1 cellular context compared by ENCODE assay signal in the genomic region with DNA sequence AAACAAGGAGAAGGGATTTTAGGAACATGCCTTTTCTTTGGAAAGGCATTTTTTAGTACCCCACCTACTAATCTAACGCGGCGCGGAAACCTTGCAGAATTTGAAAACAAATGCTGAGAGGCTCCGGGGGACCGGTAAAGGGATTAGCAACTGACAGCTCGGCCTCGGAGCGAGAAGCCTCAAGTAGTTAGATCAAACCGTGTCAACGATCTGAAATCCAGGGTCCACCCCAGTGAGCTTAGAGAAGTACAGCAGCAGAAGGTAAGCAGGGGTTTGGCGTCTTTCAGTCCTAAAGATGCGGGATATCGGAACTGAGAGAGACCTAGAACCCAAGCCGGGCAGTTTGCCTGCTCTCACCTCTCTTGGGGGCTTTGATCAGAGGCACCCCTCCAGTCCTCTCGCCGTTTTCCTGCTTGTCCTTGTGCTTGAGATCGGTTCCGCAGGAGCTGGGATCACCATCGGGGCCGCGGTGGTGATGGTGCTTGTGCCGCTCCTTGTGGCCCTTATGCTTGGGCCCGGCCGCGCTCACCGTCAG.
TF ChIP-seq lines count a peak whose summit lies in the region.

No MANE protein-coding gene starts in this region.

TF ChIP-seq in K562, 482 proteins besides CTCF, POLR2A, EP300 and RAD21 (continued from another document and continues in another):
- TF ChIP-seq ETV6 (IDR thresholded peaks at IDR 0.05; ENCODE audit: borderline replicate concordance in 1 of 2, low read depth in 2 of 2, low read length in 1 of 2) (no peak), ETV6 (CRISPR knock-in tag; IDR thresholded peaks at IDR 0.05; ENCODE audit: borderline replicate concordance) (no peak), ZNF165 (CRISPR knock-in tag; IDR thresholded peaks at IDR 0.05; ENCODE audit: borderline replicate concordance) (no peak), RBM17 (IDR thresholded peaks at IDR 0.05; ENCODE audit: borderline replicate concordance, low read depth, low read length) (no peak), ZSCAN29 (IDR thresholded peaks at IDR 0.05) (0 out of 2 replicates have a peak, but pooled peaks have one; percentile 61), FOXJ3 (CRISPR knock-in tag; IDR thresholded peaks at IDR 0.05) (no peak), ZNF232 (CRISPR knock-in tag; IDR thresholded peaks at IDR 0.05) (peak; percentile 79; the same call in 1 of the 2 replicates), POLR3G (IDR thresholded peaks at IDR 0.05; ENCODE audit: extremely low read depth, insufficient read length, insufficient replicate concordance) (no peak), FOXK2 (conservative IDR thresholded peaks at IDR 0.05 in 1 of 2, IDR thresholded peaks at IDR 0.05 in 1 of 2; ENCODE audit: low read depth in 2 of 2) (no peak), ZNF174 (CRISPR knock-in tag; IDR thresholded peaks at IDR 0.05) (no peak), RB1 (IDR thresholded peaks at IDR 0.05; ENCODE audit: low read depth) (no peak), ZNF175 (CRISPR knock-in tag; IDR thresholded peaks at IDR 0.05; ENCODE audit: low read depth) (no peak), RUNX1 (IDR thresholded peaks at IDR 0.05; ENCODE audit: low read depth) (no peak), DIDO1 (tag; IDR thresholded peaks at IDR 0.05; ENCODE audit: low read depth) (no peak), ZNF445 (CRISPR knock-in tag; IDR thresholded peaks at IDR 0.05; ENCODE audit: low read depth) (no peak), TRIM28 (IDR thresholded peaks at IDR 0.05) (no peak), RHOXF2B (CRISPR knock-in tag; conservative IDR thresholded peaks at IDR 0.05) (no peak), TAF9B (IDR thresholded peaks at IDR 0.05; ENCODE audit: partially characterized antibody) (no peak), PRMT5 (CRISPR knock-in tag; IDR thresholded peaks at IDR 0.05) (no peak), MCM7 (IDR thresholded peaks at IDR 0.05) (no peak), ESRRA (IDR thresholded peaks at IDR 0.05; ENCODE audit: borderline replicate concordance, low read depth) (no peak), RBBP5 (IDR thresholded peaks at IDR 0.05; ENCODE audit: borderline replicate concordance, insufficient read depth, low read length, poor library complexity, severe bottlenecking) (peak; percentile 98), ZFX (CRISPR knock-in tag; IDR thresholded peaks at IDR 0.05) (no peak), ARHGAP35 (IDR thresholded peaks at IDR 0.05; ENCODE audit: partially characterized antibody) (no peak), ZNF23 (CRISPR knock-in tag; IDR thresholded peaks at IDR 0.05) (no peak), ZFPM2 (CRISPR knock-in tag; IDR thresholded peaks at IDR 0.05) (0 out of 2 replicates have a peak, but pooled peaks have one; percentile 9), STAG1 (CRISPR knock-in tag; IDR thresholded peaks at IDR 0.05; ENCODE audit: borderline replicate concordance) (no peak)
- TF ChIP-seq, protein P1, sequence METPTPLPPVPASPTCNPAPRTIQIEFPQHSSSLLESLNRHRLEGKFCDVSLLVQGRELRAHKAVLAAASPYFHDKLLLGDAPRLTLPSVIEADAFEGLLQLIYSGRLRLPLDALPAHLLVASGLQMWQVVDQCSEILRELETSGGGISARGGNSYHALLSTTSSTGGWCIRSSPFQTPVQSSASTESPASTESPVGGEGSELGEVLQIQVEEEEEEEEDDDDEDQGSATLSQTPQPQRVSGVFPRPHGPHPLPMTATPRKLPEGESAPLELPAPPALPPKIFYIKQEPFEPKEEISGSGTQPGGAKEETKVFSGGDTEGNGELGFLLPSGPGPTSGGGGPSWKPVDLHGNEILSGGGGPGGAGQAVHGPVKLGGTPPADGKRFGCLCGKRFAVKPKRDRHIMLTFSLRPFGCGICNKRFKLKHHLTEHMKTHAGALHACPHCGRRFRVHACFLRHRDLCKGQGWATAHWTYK (CRISPR knock-in tag; IDR thresholded peaks at IDR 0.05): no peak
- TF ChIP-seq, protein P2, sequence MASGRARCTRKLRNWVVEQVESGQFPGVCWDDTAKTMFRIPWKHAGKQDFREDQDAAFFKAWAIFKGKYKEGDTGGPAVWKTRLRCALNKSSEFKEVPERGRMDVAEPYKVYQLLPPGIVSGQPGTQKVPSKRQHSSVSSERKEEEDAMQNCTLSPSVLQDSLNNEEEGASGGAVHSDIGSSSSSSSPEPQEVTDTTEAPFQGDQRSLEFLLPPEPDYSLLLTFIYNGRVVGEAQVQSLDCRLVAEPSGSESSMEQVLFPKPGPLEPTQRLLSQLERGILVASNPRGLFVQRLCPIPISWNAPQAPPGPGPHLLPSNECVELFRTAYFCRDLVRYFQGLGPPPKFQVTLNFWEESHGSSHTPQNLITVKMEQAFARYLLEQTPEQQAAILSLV (tag; IDR thresholded peaks at IDR 0.05): no peak
- TF ChIP-seq, protein P3, sequence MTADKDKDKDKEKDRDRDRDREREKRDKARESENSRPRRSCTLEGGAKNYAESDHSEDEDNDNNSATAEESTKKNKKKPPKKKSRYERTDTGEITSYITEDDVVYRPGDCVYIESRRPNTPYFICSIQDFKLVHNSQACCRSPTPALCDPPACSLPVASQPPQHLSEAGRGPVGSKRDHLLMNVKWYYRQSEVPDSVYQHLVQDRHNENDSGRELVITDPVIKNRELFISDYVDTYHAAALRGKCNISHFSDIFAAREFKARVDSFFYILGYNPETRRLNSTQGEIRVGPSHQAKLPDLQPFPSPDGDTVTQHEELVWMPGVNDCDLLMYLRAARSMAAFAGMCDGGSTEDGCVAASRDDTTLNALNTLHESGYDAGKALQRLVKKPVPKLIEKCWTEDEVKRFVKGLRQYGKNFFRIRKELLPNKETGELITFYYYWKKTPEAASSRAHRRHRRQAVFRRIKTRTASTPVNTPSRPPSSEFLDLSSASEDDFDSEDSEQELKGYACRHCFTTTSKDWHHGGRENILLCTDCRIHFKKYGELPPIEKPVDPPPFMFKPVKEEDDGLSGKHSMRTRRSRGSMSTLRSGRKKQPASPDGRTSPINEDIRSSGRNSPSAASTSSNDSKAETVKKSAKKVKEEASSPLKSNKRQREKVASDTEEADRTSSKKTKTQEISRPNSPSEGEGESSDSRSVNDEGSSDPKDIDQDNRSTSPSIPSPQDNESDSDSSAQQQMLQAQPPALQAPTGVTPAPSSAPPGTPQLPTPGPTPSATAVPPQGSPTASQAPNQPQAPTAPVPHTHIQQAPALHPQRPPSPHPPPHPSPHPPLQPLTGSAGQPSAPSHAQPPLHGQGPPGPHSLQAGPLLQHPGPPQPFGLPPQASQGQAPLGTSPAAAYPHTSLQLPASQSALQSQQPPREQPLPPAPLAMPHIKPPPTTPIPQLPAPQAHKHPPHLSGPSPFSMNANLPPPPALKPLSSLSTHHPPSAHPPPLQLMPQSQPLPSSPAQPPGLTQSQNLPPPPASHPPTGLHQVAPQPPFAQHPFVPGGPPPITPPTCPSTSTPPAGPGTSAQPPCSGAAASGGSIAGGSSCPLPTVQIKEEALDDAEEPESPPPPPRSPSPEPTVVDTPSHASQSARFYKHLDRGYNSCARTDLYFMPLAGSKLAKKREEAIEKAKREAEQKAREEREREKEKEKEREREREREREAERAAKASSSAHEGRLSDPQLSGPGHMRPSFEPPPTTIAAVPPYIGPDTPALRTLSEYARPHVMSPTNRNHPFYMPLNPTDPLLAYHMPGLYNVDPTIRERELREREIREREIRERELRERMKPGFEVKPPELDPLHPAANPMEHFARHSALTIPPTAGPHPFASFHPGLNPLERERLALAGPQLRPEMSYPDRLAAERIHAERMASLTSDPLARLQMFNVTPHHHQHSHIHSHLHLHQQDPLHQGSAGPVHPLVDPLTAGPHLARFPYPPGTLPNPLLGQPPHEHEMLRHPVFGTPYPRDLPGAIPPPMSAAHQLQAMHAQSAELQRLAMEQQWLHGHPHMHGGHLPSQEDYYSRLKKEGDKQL (CRISPR knock-in tag; IDR thresholded peaks at IDR 0.05; ENCODE audit: borderline replicate concordance): peak; percentile 30; the same call in 1 of the 2 replicates
- TF ChIP-seq, protein P4, sequence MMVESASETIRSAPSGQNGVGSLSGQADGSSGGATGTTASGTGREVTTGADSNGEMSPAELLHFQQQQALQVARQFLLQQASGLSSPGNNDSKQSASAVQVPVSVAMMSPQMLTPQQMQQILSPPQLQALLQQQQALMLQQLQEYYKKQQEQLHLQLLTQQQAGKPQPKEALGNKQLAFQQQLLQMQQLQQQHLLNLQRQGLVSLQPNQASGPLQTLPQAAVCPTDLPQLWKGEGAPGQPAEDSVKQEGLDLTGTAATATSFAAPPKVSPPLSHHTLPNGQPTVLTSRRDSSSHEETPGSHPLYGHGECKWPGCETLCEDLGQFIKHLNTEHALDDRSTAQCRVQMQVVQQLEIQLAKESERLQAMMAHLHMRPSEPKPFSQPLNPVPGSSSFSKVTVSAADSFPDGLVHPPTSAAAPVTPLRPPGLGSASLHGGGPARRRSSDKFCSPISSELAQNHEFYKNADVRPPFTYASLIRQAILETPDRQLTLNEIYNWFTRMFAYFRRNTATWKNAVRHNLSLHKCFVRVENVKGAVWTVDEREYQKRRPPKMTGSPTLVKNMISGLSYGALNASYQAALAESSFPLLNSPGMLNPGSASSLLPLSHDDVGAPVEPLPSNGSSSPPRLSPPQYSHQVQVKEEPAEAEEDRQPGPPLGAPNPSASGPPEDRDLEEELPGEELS (CRISPR knock-in tag; IDR thresholded peaks at IDR 0.05; ENCODE audit: borderline replicate concordance): no peak
- TF ChIP-seq, protein P5, sequence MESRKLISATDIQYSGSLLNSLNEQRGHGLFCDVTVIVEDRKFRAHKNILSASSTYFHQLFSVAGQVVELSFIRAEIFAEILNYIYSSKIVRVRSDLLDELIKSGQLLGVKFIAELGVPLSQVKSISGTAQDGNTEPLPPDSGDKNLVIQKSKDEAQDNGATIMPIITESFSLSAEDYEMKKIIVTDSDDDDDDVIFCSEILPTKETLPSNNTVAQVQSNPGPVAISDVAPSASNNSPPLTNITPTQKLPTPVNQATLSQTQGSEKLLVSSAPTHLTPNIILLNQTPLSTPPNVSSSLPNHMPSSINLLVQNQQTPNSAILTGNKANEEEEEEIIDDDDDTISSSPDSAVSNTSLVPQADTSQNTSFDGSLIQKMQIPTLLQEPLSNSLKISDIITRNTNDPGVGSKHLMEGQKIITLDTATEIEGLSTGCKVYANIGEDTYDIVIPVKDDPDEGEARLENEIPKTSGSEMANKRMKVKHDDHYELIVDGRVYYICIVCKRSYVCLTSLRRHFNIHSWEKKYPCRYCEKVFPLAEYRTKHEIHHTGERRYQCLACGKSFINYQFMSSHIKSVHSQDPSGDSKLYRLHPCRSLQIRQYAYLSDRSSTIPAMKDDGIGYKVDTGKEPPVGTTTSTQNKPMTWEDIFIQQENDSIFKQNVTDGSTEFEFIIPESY (CRISPR knock-in tag; IDR thresholded peaks at IDR 0.05): no peak
- TF ChIP-seq, protein P6, sequence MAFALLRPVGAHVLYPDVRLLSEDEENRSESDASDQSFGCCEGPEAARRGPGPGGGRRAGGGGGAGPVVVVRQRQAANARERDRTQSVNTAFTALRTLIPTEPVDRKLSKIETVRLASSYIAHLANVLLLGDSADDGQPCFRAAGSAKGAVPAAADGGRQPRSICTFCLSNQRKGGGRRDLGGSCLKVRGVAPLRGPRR (CRISPR knock-in tag; IDR thresholded peaks at IDR 0.05): no peak
- TF ChIP-seq, protein P7, sequence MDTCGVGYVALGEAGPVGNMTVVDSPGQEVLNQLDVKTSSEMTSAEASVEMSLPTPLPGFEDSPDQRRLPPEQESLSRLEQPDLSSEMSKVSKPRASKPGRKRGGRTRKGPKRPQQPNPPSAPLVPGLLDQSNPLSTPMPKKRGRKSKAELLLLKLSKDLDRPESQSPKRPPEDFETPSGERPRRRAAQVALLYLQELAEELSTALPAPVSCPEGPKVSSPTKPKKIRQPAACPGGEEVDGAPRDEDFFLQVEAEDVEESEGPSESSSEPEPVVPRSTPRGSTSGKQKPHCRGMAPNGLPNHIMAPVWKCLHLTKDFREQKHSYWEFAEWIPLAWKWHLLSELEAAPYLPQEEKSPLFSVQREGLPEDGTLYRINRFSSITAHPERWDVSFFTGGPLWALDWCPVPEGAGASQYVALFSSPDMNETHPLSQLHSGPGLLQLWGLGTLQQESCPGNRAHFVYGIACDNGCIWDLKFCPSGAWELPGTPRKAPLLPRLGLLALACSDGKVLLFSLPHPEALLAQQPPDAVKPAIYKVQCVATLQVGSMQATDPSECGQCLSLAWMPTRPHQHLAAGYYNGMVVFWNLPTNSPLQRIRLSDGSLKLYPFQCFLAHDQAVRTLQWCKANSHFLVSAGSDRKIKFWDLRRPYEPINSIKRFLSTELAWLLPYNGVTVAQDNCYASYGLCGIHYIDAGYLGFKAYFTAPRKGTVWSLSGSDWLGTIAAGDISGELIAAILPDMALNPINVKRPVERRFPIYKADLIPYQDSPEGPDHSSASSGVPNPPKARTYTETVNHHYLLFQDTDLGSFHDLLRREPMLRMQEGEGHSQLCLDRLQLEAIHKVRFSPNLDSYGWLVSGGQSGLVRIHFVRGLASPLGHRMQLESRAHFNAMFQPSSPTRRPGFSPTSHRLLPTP (IDR thresholded peaks at IDR 0.05; ENCODE audit: borderline replicate concordance, extremely low read depth, insufficient read length): no peak
- TF ChIP-seq, protein P8, sequence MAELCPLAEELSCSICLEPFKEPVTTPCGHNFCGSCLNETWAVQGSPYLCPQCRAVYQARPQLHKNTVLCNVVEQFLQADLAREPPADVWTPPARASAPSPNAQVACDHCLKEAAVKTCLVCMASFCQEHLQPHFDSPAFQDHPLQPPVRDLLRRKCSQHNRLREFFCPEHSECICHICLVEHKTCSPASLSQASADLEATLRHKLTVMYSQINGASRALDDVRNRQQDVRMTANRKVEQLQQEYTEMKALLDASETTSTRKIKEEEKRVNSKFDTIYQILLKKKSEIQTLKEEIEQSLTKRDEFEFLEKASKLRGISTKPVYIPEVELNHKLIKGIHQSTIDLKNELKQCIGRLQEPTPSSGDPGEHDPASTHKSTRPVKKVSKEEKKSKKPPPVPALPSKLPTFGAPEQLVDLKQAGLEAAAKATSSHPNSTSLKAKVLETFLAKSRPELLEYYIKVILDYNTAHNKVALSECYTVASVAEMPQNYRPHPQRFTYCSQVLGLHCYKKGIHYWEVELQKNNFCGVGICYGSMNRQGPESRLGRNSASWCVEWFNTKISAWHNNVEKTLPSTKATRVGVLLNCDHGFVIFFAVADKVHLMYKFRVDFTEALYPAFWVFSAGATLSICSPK (IDR thresholded peaks at IDR 0.05; ENCODE audit: borderline replicate concordance): no peak
- TF ChIP-seq, protein P9, sequence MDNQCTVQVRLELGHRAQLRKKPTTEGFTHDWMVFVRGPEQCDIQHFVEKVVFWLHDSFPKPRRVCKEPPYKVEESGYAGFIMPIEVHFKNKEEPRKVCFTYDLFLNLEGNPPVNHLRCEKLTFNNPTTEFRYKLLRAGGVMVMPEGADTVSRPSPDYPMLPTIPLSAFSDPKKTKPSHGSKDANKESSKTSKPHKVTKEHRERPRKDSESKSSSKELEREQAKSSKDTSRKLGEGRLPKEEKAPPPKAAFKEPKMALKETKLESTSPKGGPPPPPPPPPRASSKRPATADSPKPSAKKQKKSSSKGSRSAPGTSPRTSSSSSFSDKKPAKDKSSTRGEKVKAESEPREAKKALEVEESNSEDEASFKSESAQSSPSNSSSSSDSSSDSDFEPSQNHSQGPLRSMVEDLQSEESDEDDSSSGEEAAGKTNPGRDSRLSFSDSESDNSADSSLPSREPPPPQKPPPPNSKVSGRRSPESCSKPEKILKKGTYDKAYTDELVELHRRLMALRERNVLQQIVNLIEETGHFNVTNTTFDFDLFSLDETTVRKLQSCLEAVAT (IDR thresholded peaks at IDR 0.05): peak; percentile 31 to 71; a peak in 2 of 4 replicates
